Comparison of ENCODE assay signal across 3 cellular contexts in the genomic region with DNA sequence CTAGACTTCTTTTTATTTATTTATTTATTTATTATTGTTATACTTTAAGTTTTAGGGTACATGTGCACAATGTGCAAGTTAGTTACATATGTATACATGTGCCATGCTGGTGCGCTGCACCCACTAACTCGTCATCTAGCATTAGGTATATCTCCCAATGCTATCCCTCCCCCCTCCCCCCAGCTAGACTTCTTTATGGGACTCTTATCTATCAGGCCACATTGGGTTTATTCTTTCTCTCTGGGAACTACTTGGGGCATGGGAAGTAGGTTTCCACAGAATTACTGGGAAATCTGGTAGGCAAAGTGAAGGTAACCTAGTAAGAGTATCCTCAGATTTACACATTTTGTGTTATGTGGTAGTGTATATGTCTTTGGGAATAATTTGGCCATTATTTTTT. TPM values are rescaled to one million over a fixed set of nuclear protein-coding genes. Genes with fewer than 3 reads are reported as not detected.
"Had no signal": no experiment of that assay in that cellular context is flagged by ENCODE, and none has a peak within 500 bp of the region (broad histone marks: within the 10 kb centered on the region; RNA-seq: fewer than 3 reads in every experiment).

No MANE protein-coding gene starts in this region.

RNA-seq across cellular contexts. Expression of a gene that starts 58.3 kb away (rescaled TPM):
- total RNA-seq: activated CD4-positive, alpha-beta memory T cell treated with anti-CD3 and anti-CD28 coated beads for 36 hours; activated naive CD4-positive, alpha-beta T cell treated with anti-CD3 and anti-CD28 coated beads for 36 hours; bronchial epithelial cell had no signal
